8 cellular contexts compared by ENCODE assay signal in genomic region chrX:102067966-102068723, GRCh38. TPM values are rescaled to one million over a fixed set of nuclear protein-coding genes. Genes with fewer than 3 reads are reported as not detected.
DNase-seq lines count a peak whose midpoint lies in the region; ATAC-seq, FAIRE-seq and TF ChIP-seq lines count a peak whose summit lies in the region.

No MANE protein-coding gene starts in this region.

- H3K27ac ChIP-seq in tibial nerve: no peak overlapping the region
- no peak overlapping the region for H3K27ac ChIP-seq in right atrium auricular region

- no peak overlapping the region for H3K4me3 Mint-ChIP-seq in glutamatergic neuron (ENCODE audit: unreplicated experiment)

- 43% methylated on average over 8 of the region's 8 CpGs for WGBS in tibial nerve, 2 donors

- no peak overlapping the region for H3K27ac Mint-ChIP-seq in glutamatergic neuron (ENCODE audit: unreplicated experiment)

- no peaks in the 10 kb centered on the region for H3K4me1 Mint-ChIP-seq in glutamatergic neuron (ENCODE audit: low read depth, unreplicated experiment)

- ATAC-seq in HG02642 (IDR thresholded peaks at IDR 0.05; ENCODE audit: poor library complexity, unreplicated experiment) (no peak), HG02938 (IDR thresholded peaks at IDR 0.05; ENCODE audit: unreplicated experiment) (no peak)

- no peaks in the 10 kb centered on the region for H3K27me3 Mint-ChIP-seq in glutamatergic neuron (ENCODE audit: unreplicated experiment)

- no peaks in the 10 kb centered on the region for H3K36me3 ChIP-seq in H7 (replicated peaks; ENCODE audit: control insufficient read depth, insufficient read depth, low read length)
- no peaks in the 10 kb centered on the region for H3K36me3 ChIP-seq in tibial nerve
- H3K36me3 ChIP-seq in right atrium auricular region: no peaks in the 10 kb centered on the region

- no peak for TF ChIP-seq EP300 in tibial nerve (IDR thresholded peaks at IDR 0.05)

- H3K36me3 Mint-ChIP-seq in glutamatergic neuron (ENCODE audit: unreplicated experiment): no peaks in the 10 kb centered on the region

- no peaks in the 10 kb centered on the region for H3K4me1 ChIP-seq in tibial nerve
- H3K4me1 ChIP-seq in right atrium auricular region: no peaks in the 10 kb centered on the region

- TF ChIP-seq CTCF in D721Med (IDR thresholded peaks at IDR 0.05; ENCODE audit: insufficient read depth, missing control alignments) (peak; percentile 26), glutamatergic neuron (IDR thresholded peaks at IDR 0.05; ENCODE audit: partially characterized antibody, unreplicated experiment) (peak; percentile 32), tibial nerve (IDR thresholded peaks at IDR 0.05) (peak in 4 of 5 experiments; percentile 6 to 54 (median 41)), right atrium auricular region (IDR thresholded peaks at IDR 0.05) (peak in 1 of 2 donors; percentile 61)

- H3K27me3 ChIP-seq in H7 (ENCODE audit: control insufficient read depth, insufficient read depth, low read length) (no peaks in the 10 kb centered on the region), tibial nerve (no peaks in the 10 kb centered on the region), right atrium auricular region (no peaks in the 10 kb centered on the region)

- no peak for TF ChIP-seq POLR2A in tibial nerve (IDR thresholded peaks at IDR 0.05)

- peaks cover 4% of the 10 kb centered on the region for H3K9me3 Mint-ChIP-seq in glutamatergic neuron (ENCODE audit: unreplicated experiment)

- FAIRE-seq in D721Med (lab: Jason Lieb, UNC): no peak
- FAIRE-seq in TTC549 (lab: Jason Lieb, UNC): peak; percentile 32

- DNase-seq in D721Med (ENCODE audit: insufficient read length, low spot score) (no peak), H7 (peak; percentile 2), glutamatergic neuron (no peak), tibial nerve (ENCODE audit: low spot score in 2 of 2) (peak in 1 of 2 donors; percentile 36), right atrium auricular region (ENCODE audit: low spot score) (no peak)

- no peak overlapping the region for H3K4me3 ChIP-seq in H7 (ENCODE audit: insufficient read depth, low read depth, low read length)
- H3K4me3 ChIP-seq in tibial nerve: no peak overlapping the region
- H3K4me3 ChIP-seq in right atrium auricular region: no peak overlapping the region

- no peaks in the 10 kb centered on the region for H3K9me3 ChIP-seq in tibial nerve
- no peaks in the 10 kb centered on the region for H3K9me3 ChIP-seq in right atrium auricular region

RNA-seq across cellular contexts. Expression of gene TCEAL2, which starts 57.3 kb away (rescaled TPM):
- total RNA-seq in H7 (2014; rRNA removed; shearing (Covaris generic)): 3.2 and 7.5 TPM in 2 replicates
- total RNA-seq in glutamatergic neuron (ENCODE audit: unreplicated experiment) (6.3 TPM), tibial nerve (1 to 10 TPM; 2.9 to 7.7 (median 5.0) TPM), right atrium auricular region (10 to 100 TPM in 1 of 2 donors, 1 to 10 TPM in 1; 9.6 to 20.8 TPM)
